ENCODE assay signal across 13 cellular contexts in the genomic region with DNA sequence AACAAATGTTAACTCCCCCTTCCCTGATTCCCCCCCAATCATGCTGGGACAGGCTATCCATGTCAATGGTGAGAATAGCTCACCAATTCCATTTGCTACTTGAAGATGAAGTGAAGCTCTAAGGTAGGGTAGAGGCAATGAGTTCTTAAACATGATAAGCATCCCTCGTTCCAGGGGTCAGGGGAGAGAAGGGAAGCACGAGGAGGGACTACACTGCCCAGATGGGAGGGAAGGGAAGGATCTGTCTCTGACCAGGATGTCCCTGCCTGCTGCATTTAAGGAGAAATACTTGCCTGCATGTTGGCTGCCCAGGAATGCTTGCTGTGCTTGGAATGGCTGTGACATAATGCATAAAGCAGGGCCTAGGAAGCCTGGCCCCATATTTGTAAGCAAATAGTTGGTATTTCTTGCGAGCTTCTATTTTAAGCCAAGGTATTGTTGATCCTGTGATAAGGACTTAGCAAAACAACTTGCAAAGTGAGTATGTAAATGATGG.
DNase-seq lines count a peak whose midpoint lies in the region; ATAC-seq and TF ChIP-seq lines count a peak whose summit lies in the region.
"Had no signal": no experiment of that assay in that cellular context is flagged by ENCODE, and none has a peak within 500 bp of the region (broad histone marks: within the 10 kb centered on the region; RNA-seq: fewer than 3 reads in every experiment).

No MANE protein-coding gene starts in this region.

- no peak overlapping the region for H2AFZ ChIP-seq in KMS-11 (ENCODE audit: low read depth)

- H3K9ac ChIP-seq in KMS-11 (no peak overlapping the region), rectal smooth muscle tissue (ENCODE audit: low read length) (no peak overlapping the region)

- peaks cover 24% of the 10 kb centered on the region for H3K4me1 ChIP-seq in KMS-11 (ENCODE audit: low read depth, poor library complexity, severe bottlenecking)
- H3K4me1 ChIP-seq in rectal smooth muscle tissue (ENCODE audit: control insufficient read depth, insufficient read depth, low read length): peaks cover 18% of the 10 kb centered on the region

- TF ChIP-seq CTCF in KMS-11 (conservative IDR thresholded peaks at IDR 0.05; ENCODE audit: low read depth, low read length): no peak

- H3K36me3 Mint-ChIP-seq in activated naive CD4-positive, alpha-beta T cell treated with anti-CD3 and anti-CD28 coated beads, Interleukin-2, amount 50 U/mL, for 72 hours: peaks cover 43 to 58% of the 10 kb centered on the region in 2 donors

- no peak overlapping the region for H3K4me3 ChIP-seq in KMS-11 (IDR thresholded peaks at IDR 0.05; ENCODE audit: insufficient read depth, low read depth, low read length)
- no peak overlapping the region for H3K4me3 ChIP-seq in rectal smooth muscle tissue (ENCODE audit: low read length)

- peak overlapping the region; percentile 41 for H3K4me2 ChIP-seq in KMS-11

- no peak overlapping the region for H3K27ac Mint-ChIP-seq in activated naive CD4-positive, alpha-beta T cell treated with anti-CD3 and anti-CD28 coated beads, Interleukin-2, amount 50 U/mL, for 72 hours
- H3K27ac Mint-ChIP-seq: stimulated activated naive CD8-positive, alpha-beta T cell treated with anti-CD3 and anti-CD28 coated beads, Interleukin-15, amount 100 ng/mL, for 72 hours had no signal

- no peaks in the 10 kb centered on the region for H3K79me2 ChIP-seq in KMS-11 (ENCODE audit: insufficient read depth, low read depth)

- H3K9me3 Mint-ChIP-seq in activated naive CD4-positive, alpha-beta T cell treated with anti-CD3 and anti-CD28 coated beads, Interleukin-2, amount 50 U/mL, for 72 hours: no peaks in the 10 kb centered on the region
- H3K9me3 Mint-ChIP-seq: stimulated activated naive CD8-positive, alpha-beta T cell treated with anti-CD3 and anti-CD28 coated beads, Interleukin-15, amount 100 ng/mL, for 72 hours had no signal

- DNase-seq in GM04503 (ENCODE audit: low read depth) (peak; percentile 51), fibroblast of peridontal ligament (ENCODE audit: extremely low read depth) (peak; percentile 50), erythroblast (lab: John Stamatoyannopoulos, UW) (no peak)
- no peak for DNase-seq in activated naive CD4-positive, alpha-beta T cell treated with anti-CD3 and anti-CD28 coated beads, Interleukin-2, amount 50 U/mL, for 72 hours (ENCODE audit: low spot score in 2 of 2)
- DNase-seq: anterior cingulate cortex; Kasumi-1; NCI-H446 treated with DMSO at 0.1 percent for 48 hours; SHP77 treated with DMSO at 0.1 percent for 48 hours; stimulated activated naive CD8-positive, alpha-beta T cell treated with anti-CD3 and anti-CD28 coated beads, Interleukin-15, amount 100 ng/mL, for 72 hours had no signal

- no peak for TF ChIP-seq POLR2A in erythroblast (IDR thresholded peaks at IDR 0.05; ENCODE audit: low read length)

- no peaks in the 10 kb centered on the region for H3K27me3 ChIP-seq in KMS-11 (ENCODE audit: insufficient read depth, low read depth)
- H3K27me3 ChIP-seq in rectal smooth muscle tissue (ENCODE audit: control insufficient read depth, insufficient read depth, low read length): no peaks in the 10 kb centered on the region
- H3K27me3 ChIP-seq: neutrophil had no signal

- no peaks in the 10 kb centered on the region for H3K36me3 ChIP-seq in KMS-11 (ENCODE audit: insufficient read depth)
- H3K36me3 ChIP-seq in rectal smooth muscle tissue (ENCODE audit: control insufficient read depth, insufficient read depth, low read length): peaks cover 3% of the 10 kb centered on the region

- no peak for ATAC-seq in HG02571 (IDR thresholded peaks at IDR 0.05; ENCODE audit: unreplicated experiment)
- no peak for ATAC-seq in activated naive CD4-positive, alpha-beta T cell treated with anti-CD3 and anti-CD28 coated beads, Interleukin-2, amount 50 U/mL, for 72 hours

- H3K27ac ChIP-seq in KMS-11: no peak overlapping the region
- peak overlapping the region; percentile 57 for H3K27ac ChIP-seq in rectal smooth muscle tissue (ENCODE audit: low read depth, low read length)
- H3K27ac ChIP-seq: neutrophil had no signal

- H4K20me1 ChIP-seq in KMS-11 (ENCODE audit: insufficient read depth): no peaks in the 10 kb centered on the region

Comparison
In these comparisons a context has a peak if more than half of its experiments do, and no peak if none do; other contexts are left out.
1. DNase-seq: peak in GM04503 (single experiment) and fibroblast of peridontal ligament (single experiment); none in erythroblast (0 of 2) and activated naive CD4-positive, alpha-beta T cell treated with anti-CD3 and anti-CD28 coated beads, Interleukin-2, amount 50 U/mL, for 72 hours (0 of 2).